Comparison of ENCODE assay signal across 11 cellular contexts in the genomic region with DNA sequence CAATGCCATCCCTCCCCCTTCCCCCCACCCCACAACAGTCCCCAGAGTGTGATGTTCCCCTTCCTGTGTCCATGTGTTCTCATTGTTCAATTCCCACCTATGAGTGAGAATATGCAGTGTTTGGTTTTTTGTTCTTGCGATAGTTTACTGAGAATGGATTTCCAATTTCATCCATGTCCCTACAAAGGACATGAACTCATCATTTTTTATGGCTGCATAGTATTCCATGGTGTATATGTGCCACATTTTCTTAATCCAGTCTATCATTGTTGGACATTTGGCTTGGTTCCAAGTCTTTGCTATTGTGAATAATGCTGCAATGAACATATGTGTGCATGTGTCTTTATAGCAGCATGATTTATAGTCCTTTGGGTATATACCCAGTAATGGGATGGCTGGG. TPM values are rescaled to one million over a fixed set of nuclear protein-coding genes. Genes with fewer than 3 reads are reported as not detected.
DNase-seq lines count a peak whose midpoint lies in the region; ATAC-seq and TF ChIP-seq lines count a peak whose summit lies in the region.
"Not testable (repeated sequence)": the region's sequence is repeated elsewhere in the genome, so short reads cannot be mapped to it uniquely, and the experiment has no call there.
"Had no signal": no experiment of that assay in that cellular context is flagged by ENCODE, and none has a peak within 500 bp of the region (broad histone marks: within the 10 kb centered on the region; RNA-seq: fewer than 3 reads in every experiment).

No MANE protein-coding gene starts in this region.

- not testable (repeated sequence) for H3K27me3 ChIP-seq in CD8-positive, alpha-beta T cell (ENCODE audit: insufficient read depth, low read length)

- not testable (repeated sequence) for H3K9me3 Mint-ChIP-seq in CD8-positive, alpha-beta T cell; activated CD4-positive, alpha-beta T cell treated with anti-CD3 and anti-CD28 coated beads, Interleukin-2, amount 10 ng/mL, durations not matched to agents 24 days and 14 days; activated T-helper 1 cell treated with anti-CD3 and anti-CD28 coated beads, Interleukin-12 subunit alpha, Interleukin-12 subunit beta, Interleukin-2, Interleukin-4 antibody, amounts not matched to agents 30 ng/mL and 10 ng/mL and 1 ng/mL, durations not matched to agents 14 hours and 24 hours and 36 hours; activated naive CD4-positive, alpha-beta T cell treated with anti-CD3 and anti-CD28 coated beads, Interleukin-2, amount 50 U/mL, for 24 hours; central memory CD8-positive, alpha-beta T cell; immature natural killer cell; progenitor cell of endocrine pancreas (ENCODE audit: low read depth)

- not testable (repeated sequence) for DNase-seq in CD8-positive, alpha-beta T cell; activated CD4-positive, alpha-beta T cell treated with anti-CD3 and anti-CD28 coated beads, Interleukin-2, amount 10 ng/mL, durations not matched to agents 24 days and 14 days; activated T-helper 1 cell treated with anti-CD3 and anti-CD28 coated beads, Interleukin-12 subunit alpha, Interleukin-12 subunit beta, Interleukin-2, Interleukin-4 antibody, amounts not matched to agents 30 ng/mL and 10 ng/mL and 1 ng/mL, durations not matched to agents 14 hours and 24 hours and 36 hours (ENCODE audit: low spot score); central memory CD8-positive, alpha-beta T cell (ENCODE audit: low spot score in 2 of 2); immature natural killer cell; progenitor cell of endocrine pancreas (ENCODE audit: low spot score, unreplicated experiment)

- not testable (repeated sequence) for H3K27ac ChIP-seq in CD8-positive, alpha-beta T cell (ENCODE audit: low read depth, low read length)

- H3K9me3 ChIP-seq in CD8-positive, alpha-beta T cell (ENCODE audit: low read length): not testable (repeated sequence)

- not testable (repeated sequence) for ATAC-seq in CD8-positive, alpha-beta T cell; central memory CD8-positive, alpha-beta T cell (replicated peaks; ENCODE audit: extremely low read depth, poor library complexity, severe bottlenecking)

- CTCF ChIA-PET in CD8-positive, alpha-beta T cell (lab: Charles Lee): not testable (repeated sequence)

- not testable (repeated sequence) for H3K4me3 ChIP-seq in CD8-positive, alpha-beta T cell (ENCODE audit: low read depth, low read length)

- peak overlapping the region; percentile 18 for H3K4me3 Mint-ChIP-seq in CD8-positive, alpha-beta T cell
- H3K4me3 Mint-ChIP-seq in activated CD4-positive, alpha-beta T cell treated with anti-CD3 and anti-CD28 coated beads, Interleukin-2, amount 10 ng/mL, durations not matched to agents 24 days and 14 days: peak overlapping the region; percentile 41
- H3K4me3 Mint-ChIP-seq in activated T-helper 1 cell treated with anti-CD3 and anti-CD28 coated beads, Interleukin-12 subunit alpha, Interleukin-12 subunit beta, Interleukin-2, Interleukin-4 antibody, amounts not matched to agents 30 ng/mL and 10 ng/mL and 1 ng/mL, durations not matched to agents 14 hours and 24 hours and 36 hours: peak overlapping the region; percentile 17
- peak overlapping the region; percentile 60 for H3K4me3 Mint-ChIP-seq in activated naive CD4-positive, alpha-beta T cell treated with anti-CD3 and anti-CD28 coated beads, Interleukin-2, amount 50 U/mL, for 24 hours
- peak overlapping the region; percentile 40 for H3K4me3 Mint-ChIP-seq in central memory CD8-positive, alpha-beta T cell
- peak overlapping the region; percentile 12 to 99 (median 96) for H3K4me3 Mint-ChIP-seq in immature natural killer cell
- peak overlapping the region; percentile 9 for H3K4me3 Mint-ChIP-seq in progenitor cell of endocrine pancreas (ENCODE audit: low read depth)

- peaks cover 22% of the 10 kb centered on the region for H3K4me1 ChIP-seq in CD8-positive, alpha-beta T cell (ENCODE audit: insufficient read depth, low read length)

- not testable (repeated sequence) for H3K27ac Mint-ChIP-seq in CD8-positive, alpha-beta T cell; activated CD4-positive, alpha-beta T cell treated with anti-CD3 and anti-CD28 coated beads, Interleukin-2, amount 10 ng/mL, durations not matched to agents 24 days and 14 days; activated T-helper 1 cell treated with anti-CD3 and anti-CD28 coated beads, Interleukin-12 subunit alpha, Interleukin-12 subunit beta, Interleukin-2, Interleukin-4 antibody, amounts not matched to agents 30 ng/mL and 10 ng/mL and 1 ng/mL, durations not matched to agents 14 hours and 24 hours and 36 hours; activated naive CD4-positive, alpha-beta T cell treated with anti-CD3 and anti-CD28 coated beads, Interleukin-2, amount 50 U/mL, for 24 hours; central memory CD8-positive, alpha-beta T cell (ENCODE audit: low read depth); progenitor cell of endocrine pancreas
- H3K27ac Mint-ChIP-seq in immature natural killer cell: peak overlapping the region in 3 of 6 donors; percentile 45 to 94 (median 85)

- H3K36me3 Mint-ChIP-seq in CD8-positive, alpha-beta T cell; activated CD4-positive, alpha-beta T cell treated with anti-CD3 and anti-CD28 coated beads, Interleukin-2, amount 10 ng/mL, durations not matched to agents 24 days and 14 days (ENCODE audit: low read depth); activated T-helper 1 cell treated with anti-CD3 and anti-CD28 coated beads, Interleukin-12 subunit alpha, Interleukin-12 subunit beta, Interleukin-2, Interleukin-4 antibody, amounts not matched to agents 30 ng/mL and 10 ng/mL and 1 ng/mL, durations not matched to agents 14 hours and 24 hours and 36 hours (ENCODE audit: low read depth); activated naive CD4-positive, alpha-beta T cell treated with anti-CD3 and anti-CD28 coated beads, Interleukin-2, amount 50 U/mL, for 24 hours; central memory CD8-positive, alpha-beta T cell (ENCODE audit: insufficient read depth); immature natural killer cell; progenitor cell of endocrine pancreas (ENCODE audit: insufficient read depth): not testable (repeated sequence)

- H3K27me3 Mint-ChIP-seq in CD8-positive, alpha-beta T cell (ENCODE audit: low read depth); activated CD4-positive, alpha-beta T cell treated with anti-CD3 and anti-CD28 coated beads, Interleukin-2, amount 10 ng/mL, durations not matched to agents 24 days and 14 days; activated T-helper 1 cell treated with anti-CD3 and anti-CD28 coated beads, Interleukin-12 subunit alpha, Interleukin-12 subunit beta, Interleukin-2, Interleukin-4 antibody, amounts not matched to agents 30 ng/mL and 10 ng/mL and 1 ng/mL, durations not matched to agents 14 hours and 24 hours and 36 hours (ENCODE audit: insufficient read depth); activated naive CD4-positive, alpha-beta T cell treated with anti-CD3 and anti-CD28 coated beads, Interleukin-2, amount 50 U/mL, for 24 hours; central memory CD8-positive, alpha-beta T cell; immature natural killer cell (ENCODE audit: low read depth in 3 of 3): not testable (repeated sequence)
- peaks cover 10% of the 10 kb centered on the region for H3K27me3 Mint-ChIP-seq in progenitor cell of endocrine pancreas

- POLR2A ChIA-PET in CD8-positive, alpha-beta T cell (lab: Charles Lee): interaction anchor here (3.2 kb wide), 1 partner anchor 8 kb away, joined by 12 read pairs; no protein-coding TSS in a partner anchor

- peaks cover 62% of the 10 kb centered on the region for H3K4me1 Mint-ChIP-seq in CD8-positive, alpha-beta T cell (ENCODE audit: low read depth)
- peaks cover 20% of the 10 kb centered on the region for H3K4me1 Mint-ChIP-seq in activated CD4-positive, alpha-beta T cell treated with anti-CD3 and anti-CD28 coated beads, Interleukin-2, amount 10 ng/mL, durations not matched to agents 24 days and 14 days
- peaks cover 25% of the 10 kb centered on the region for H3K4me1 Mint-ChIP-seq in activated T-helper 1 cell treated with anti-CD3 and anti-CD28 coated beads, Interleukin-12 subunit alpha, Interleukin-12 subunit beta, Interleukin-2, Interleukin-4 antibody, amounts not matched to agents 30 ng/mL and 10 ng/mL and 1 ng/mL, durations not matched to agents 14 hours and 24 hours and 36 hours (ENCODE audit: low read depth)
- H3K4me1 Mint-ChIP-seq in activated naive CD4-positive, alpha-beta T cell treated with anti-CD3 and anti-CD28 coated beads, Interleukin-2, amount 50 U/mL, for 24 hours: peaks cover 65% of the 10 kb centered on the region
- H3K4me1 Mint-ChIP-seq in central memory CD8-positive, alpha-beta T cell: peaks cover 58% of the 10 kb centered on the region
- H3K4me1 Mint-ChIP-seq in immature natural killer cell: peaks cover 81 to 88% of the 10 kb centered on the region in 2 donors
- not testable (repeated sequence) for H3K4me1 Mint-ChIP-seq in progenitor cell of endocrine pancreas (ENCODE audit: low read depth)

- not testable (repeated sequence) for H3K36me3 ChIP-seq in CD8-positive, alpha-beta T cell (ENCODE audit: insufficient read depth, low read length)

- TF ChIP-seq CTCF in CD8-positive, alpha-beta T cell (IDR thresholded peaks at IDR 0.05); progenitor cell of endocrine pancreas (IDR thresholded peaks at IDR 0.05; ENCODE audit: unreplicated experiment): not testable (repeated sequence)

- intact Hi-C loops in CD8-positive, alpha-beta T cell (cut with DNase I, micrococcal nuclease): loop anchor here (5.0 to 10.0 kb wide), 2 partner anchors 1344 to 1351 kb away; a partner anchor contains a TSS
- intact Hi-C loops in activated CD4-positive, alpha-beta T cell treated with anti-CD3 and anti-CD28 coated beads, Interleukin-2, amount 10 ng/mL, durations not matched to agents 24 days and 14 days (cut with micrococcal nuclease): loop anchor here (10.0 kb wide), 1 partner anchor 196 kb away; no protein-coding TSS in a partner anchor
- intact Hi-C loops in activated T-helper 1 cell treated with anti-CD3 and anti-CD28 coated beads, Interleukin-12 subunit alpha, Interleukin-12 subunit beta, Interleukin-2, Interleukin-4 antibody, amounts not matched to agents 30 ng/mL and 10 ng/mL and 1 ng/mL, durations not matched to agents 14 hours and 24 hours and 36 hours (cut with micrococcal nuclease): not testable (repeated sequence)

RNA-seq across cellular contexts. Expression of a gene that starts 1.5 kb away (rescaled TPM):
- total RNA-seq in CD8-positive, alpha-beta T cell: 1 to 10 TPM; 6.7 to 6.9 TPM
- 5.3 and 6.0 TPM in 2 replicates for total RNA-seq in activated CD4-positive, alpha-beta T cell treated with anti-CD3 and anti-CD28 coated beads, Interleukin-2, amount 10 ng/mL, durations not matched to agents 24 days and 14 days
- total RNA-seq in activated T-helper 1 cell treated with anti-CD3 and anti-CD28 coated beads, Interleukin-12 subunit alpha, Interleukin-12 subunit beta, Interleukin-2, Interleukin-4 antibody, amounts not matched to agents 30 ng/mL and 10 ng/mL and 1 ng/mL, durations not matched to agents 14 hours and 24 hours and 36 hours: 5.9 and 6.1 TPM in 2 replicates
- 10 to 100 TPM; 18.2 to 27.0 (median 26.0) TPM for polyA plus RNA-seq in immature natural killer cell
- 11.5 and 11.9 TPM in 2 replicates for total RNA-seq in progenitor cell of endocrine pancreas
- total RNA-seq: G401 had no signal

RNA-seq across cellular contexts. Expression of a gene that starts 39.5 kb away (rescaled TPM):
- under 1 TPM; 0.33 TPM for total RNA-seq in CD8-positive, alpha-beta T cell
- total RNA-seq in activated CD4-positive, alpha-beta T cell treated with anti-CD3 and anti-CD28 coated beads, Interleukin-2, amount 10 ng/mL, durations not matched to agents 24 days and 14 days: not detected in 2 replicates
- total RNA-seq in activated T-helper 1 cell treated with anti-CD3 and anti-CD28 coated beads, Interleukin-12 subunit alpha, Interleukin-12 subunit beta, Interleukin-2, Interleukin-4 antibody, amounts not matched to agents 30 ng/mL and 10 ng/mL and 1 ng/mL, durations not matched to agents 14 hours and 24 hours and 36 hours: not detected in 2 replicates
- polyA plus RNA-seq in immature natural killer cell: 10 to 100 TPM; 14.4 to 48.6 (median 36.1) TPM
- 13.4 and 13.6 TPM in 2 replicates for total RNA-seq in progenitor cell of endocrine pancreas
- total RNA-seq: CD4-positive, CD25-positive, alpha-beta regulatory T cell; G401; HFFc6 had no signal
- polyA plus RNA-seq: AG04450 had no signal

Comparison
In these comparisons a context has a peak if more than half of its experiments do, and no peak if none do; other contexts are left out.
1. H3K4me3 Mint-ChIP-seq: peak in every context shown above with its lines; median percentile 96 in immature natural killer cell; 60 in activated naive CD4-positive, alpha-beta T cell treated with anti-CD3 and anti-CD28 coated beads, Interleukin-2, amount 50 U/mL, for 24 hours; 41 in activated CD4-positive, alpha-beta T cell treated with anti-CD3 and anti-CD28 coated beads, Interleukin-2, amount 10 ng/mL, durations not matched to agents 24 days and 14 days; 40 in central memory CD8-positive, alpha-beta T cell; 18 in CD8-positive, alpha-beta T cell; 17 in activated T-helper 1 cell treated with anti-CD3 and anti-CD28 coated beads, Interleukin-12 subunit alpha, Interleukin-12 subunit beta, Interleukin-2, Interleukin-4 antibody, amounts not matched to agents 30 ng/mL and 10 ng/mL and 1 ng/mL, durations not matched to agents 14 hours and 24 hours and 36 hours; 9 in progenitor cell of endocrine pancreas.
2. RNA of a gene that starts 39.5 kb away (total RNA-seq): 13.4 to 13.6 TPM in progenitor cell of endocrine pancreas; 0.33 TPM in CD8-positive, alpha-beta T cell, not detected in activated CD4-positive, alpha-beta T cell treated with anti-CD3 and anti-CD28 coated beads, Interleukin-2, amount 10 ng/mL, durations not matched to agents 24 days and 14 days and not detected in activated T-helper 1 cell treated with anti-CD3 and anti-CD28 coated beads, Interleukin-12 subunit alpha, Interleukin-12 subunit beta, Interleukin-2, Interleukin-4 antibody, amounts not matched to agents 30 ng/mL and 10 ng/mL and 1 ng/mL, durations not matched to agents 14 hours and 24 hours and 36 hours; every median in the first group is over 10 times any median in the second.